1 cellular context compared by ENCODE assay signal in the genomic region with DNA sequence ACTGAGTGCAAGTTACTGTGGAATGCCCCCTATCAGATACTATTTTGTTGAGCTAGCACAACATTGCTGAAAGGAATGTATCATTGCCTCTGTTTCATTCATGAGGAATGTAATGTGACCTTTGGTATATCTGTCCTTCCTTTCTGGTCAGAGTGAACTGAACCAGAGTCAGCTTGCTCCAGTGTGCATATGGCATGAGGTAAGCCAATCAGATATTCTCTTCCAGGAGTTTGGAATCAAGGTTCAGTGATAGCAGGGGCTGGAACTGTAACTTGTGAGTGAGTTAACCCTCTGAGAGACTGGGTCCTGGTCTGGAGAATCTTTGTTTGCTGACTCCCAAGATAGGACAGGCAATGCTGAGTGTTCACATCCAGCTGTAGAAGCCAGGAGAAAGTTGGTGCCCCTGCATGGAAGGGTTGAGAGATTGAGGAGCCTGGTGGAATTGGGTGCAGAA.
A peak's percentile ranks its signal among the peaks of the same experiment; 100 is the strongest.
TF ChIP-seq lines count a peak whose summit lies in the region.

No MANE protein-coding gene starts in this region.

TF ChIP-seq in HepG2, 621 proteins besides CTCF, POLR2A, EP300 and RAD21 (continued from another document and continues in another):
- TF ChIP-seq, protein P1, sequence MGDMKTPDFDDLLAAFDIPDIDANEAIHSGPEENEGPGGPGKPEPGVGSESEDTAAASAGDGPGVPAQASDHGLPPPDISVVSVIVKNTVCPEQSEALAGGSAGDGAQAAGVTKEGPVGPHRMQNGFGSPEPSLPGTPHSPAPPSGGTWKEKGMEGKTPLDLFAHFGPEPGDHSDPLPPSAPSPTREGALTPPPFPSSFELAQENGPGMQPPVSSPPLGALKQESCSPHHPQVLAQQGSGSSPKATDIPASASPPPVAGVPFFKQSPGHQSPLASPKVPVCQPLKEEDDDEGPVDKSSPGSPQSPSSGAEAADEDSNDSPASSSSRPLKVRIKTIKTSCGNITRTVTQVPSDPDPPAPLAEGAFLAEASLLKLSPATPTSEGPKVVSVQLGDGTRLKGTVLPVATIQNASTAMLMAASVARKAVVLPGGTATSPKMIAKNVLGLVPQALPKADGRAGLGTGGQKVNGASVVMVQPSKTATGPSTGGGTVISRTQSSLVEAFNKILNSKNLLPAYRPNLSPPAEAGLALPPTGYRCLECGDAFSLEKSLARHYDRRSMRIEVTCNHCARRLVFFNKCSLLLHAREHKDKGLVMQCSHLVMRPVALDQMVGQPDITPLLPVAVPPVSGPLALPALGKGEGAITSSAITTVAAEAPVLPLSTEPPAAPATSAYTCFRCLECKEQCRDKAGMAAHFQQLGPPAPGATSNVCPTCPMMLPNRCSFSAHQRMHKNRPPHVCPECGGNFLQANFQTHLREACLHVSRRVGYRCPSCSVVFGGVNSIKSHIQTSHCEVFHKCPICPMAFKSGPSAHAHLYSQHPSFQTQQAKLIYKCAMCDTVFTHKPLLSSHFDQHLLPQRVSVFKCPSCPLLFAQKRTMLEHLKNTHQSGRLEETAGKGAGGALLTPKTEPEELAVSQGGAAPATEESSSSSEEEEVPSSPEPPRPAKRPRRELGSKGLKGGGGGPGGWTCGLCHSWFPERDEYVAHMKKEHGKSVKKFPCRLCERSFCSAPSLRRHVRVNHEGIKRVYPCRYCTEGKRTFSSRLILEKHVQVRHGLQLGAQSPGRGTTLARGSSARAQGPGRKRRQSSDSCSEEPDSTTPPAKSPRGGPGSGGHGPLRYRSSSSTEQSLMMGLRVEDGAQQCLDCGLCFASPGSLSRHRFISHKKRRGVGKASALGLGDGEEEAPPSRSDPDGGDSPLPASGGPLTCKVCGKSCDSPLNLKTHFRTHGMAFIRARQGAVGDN (CRISPR knock-in tag; IDR thresholded peaks at IDR 0.05): no peak
- no peak for TF ChIP-seq ZNF841 (CRISPR knock-in tag; IDR thresholded peaks at IDR 0.05; ENCODE audit: borderline replicate concordance)
- TF ChIP-seq ZNF891 (CRISPR knock-in tag; IDR thresholded peaks at IDR 0.05): no peak
- no peak for TF ChIP-seq ZBTB46 (CRISPR knock-in tag; IDR thresholded peaks at IDR 0.05; ENCODE audit: borderline replicate concordance)
- TF ChIP-seq ZNF629 (CRISPR knock-in tag; conservative IDR thresholded peaks at IDR 0.05): 0 out of 2 replicates have a peak, but pooled peaks have one; percentile 20
- no peak for TF ChIP-seq GABPB1 (CRISPR knock-in tag; IDR thresholded peaks at IDR 0.05)
- no peak for TF ChIP-seq ZBTB33 (CRISPR knock-in tag; IDR thresholded peaks at IDR 0.05)
- TF ChIP-seq SMAD9 (CRISPR knock-in tag; IDR thresholded peaks at IDR 0.05): no peak
- no peak for TF ChIP-seq KLF16 (CRISPR knock-in tag; IDR thresholded peaks at IDR 0.05)
- TF ChIP-seq ATF4 (CRISPR knock-in tag; IDR thresholded peaks at IDR 0.05): no peak
- TF ChIP-seq, protein P2, sequence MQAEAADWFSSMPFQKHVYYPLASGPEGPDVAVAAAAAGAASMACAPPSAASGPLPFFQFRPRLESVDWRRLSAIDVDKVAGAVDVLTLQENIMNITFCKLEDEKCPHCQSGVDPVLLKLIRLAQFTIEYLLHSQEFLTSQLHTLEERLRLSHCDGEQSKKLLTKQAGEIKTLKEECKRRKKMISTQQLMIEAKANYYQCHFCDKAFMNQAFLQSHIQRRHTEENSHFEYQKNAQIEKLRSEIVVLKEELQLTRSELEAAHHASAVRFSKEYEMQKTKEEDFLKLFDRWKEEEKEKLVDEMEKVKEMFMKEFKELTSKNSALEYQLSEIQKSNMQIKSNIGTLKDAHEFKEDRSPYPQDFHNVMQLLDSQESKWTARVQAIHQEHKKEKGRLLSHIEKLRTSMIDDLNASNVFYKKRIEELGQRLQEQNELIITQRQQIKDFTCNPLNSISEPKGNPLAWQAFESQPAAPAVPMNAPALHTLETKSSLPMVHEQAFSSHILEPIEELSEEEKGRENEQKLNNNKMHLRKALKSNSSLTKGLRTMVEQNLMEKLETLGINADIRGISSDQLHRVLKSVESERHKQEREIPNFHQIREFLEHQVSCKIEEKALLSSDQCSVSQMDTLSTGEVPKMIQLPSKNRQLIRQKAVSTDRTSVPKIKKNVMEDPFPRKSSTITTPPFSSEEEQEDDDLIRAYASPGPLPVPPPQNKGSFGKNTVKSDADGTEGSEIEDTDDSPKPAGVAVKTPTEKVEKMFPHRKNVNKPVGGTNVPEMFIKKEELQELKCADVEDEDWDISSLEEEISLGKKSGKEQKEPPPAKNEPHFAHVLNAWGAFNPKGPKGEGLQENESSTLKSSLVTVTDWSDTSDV (CRISPR knock-in tag; IDR thresholded peaks at IDR 0.05): no peak
- no peak for TF ChIP-seq TEF (CRISPR knock-in tag; IDR thresholded peaks at IDR 0.05)
- TF ChIP-seq RARA (CRISPR knock-in tag; IDR thresholded peaks at IDR 0.05): peak; percentile 77
- no peak for TF ChIP-seq BORCS8-MEF2B (CRISPR knock-in tag; IDR thresholded peaks at IDR 0.05)
- TF ChIP-seq PITX1 (CRISPR knock-in tag; IDR thresholded peaks at IDR 0.05): no peak
- peak; percentile 58; the same call in 1 of the 2 replicates for TF ChIP-seq PHF21A (CRISPR knock-in tag; IDR thresholded peaks at IDR 0.05)
- no peak for TF ChIP-seq CEBPZ (IDR thresholded peaks at IDR 0.05; ENCODE audit: low read length)
- TF ChIP-seq, protein P3, sequence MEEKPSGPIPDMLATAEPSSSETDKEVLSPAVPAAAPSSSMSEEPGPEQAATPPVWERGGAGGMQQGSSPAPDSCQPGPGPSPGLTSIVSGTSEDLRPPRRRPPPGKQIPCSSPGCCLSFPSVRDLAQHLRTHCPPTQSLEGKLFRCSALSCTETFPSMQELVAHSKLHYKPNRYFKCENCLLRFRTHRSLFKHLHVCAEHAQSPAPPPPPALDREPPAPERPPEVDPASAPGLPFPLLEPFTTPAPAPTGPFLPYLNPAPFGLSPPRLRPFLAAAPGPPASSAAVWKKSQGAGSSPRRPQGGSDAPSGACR (CRISPR knock-in tag; IDR thresholded peaks at IDR 0.05): peak; percentile 56; the same call in 1 of the 2 replicates
- no peak for TF ChIP-seq ARNTL (CRISPR knock-in tag; IDR thresholded peaks at IDR 0.05)
- no peak for TF ChIP-seq ZNF484 (CRISPR knock-in tag; IDR thresholded peaks at IDR 0.05; ENCODE audit: borderline replicate concordance, low read depth)
- no peak for TF ChIP-seq ZBTB34 (CRISPR knock-in tag; IDR thresholded peaks at IDR 0.05)
- no peak for TF ChIP-seq ZNF879 (CRISPR knock-in tag; IDR thresholded peaks at IDR 0.05)
- no peak for TF ChIP-seq ZFP82 (CRISPR knock-in tag; IDR thresholded peaks at IDR 0.05; ENCODE audit: borderline replicate concordance)
- no peak for TF ChIP-seq DMTF1 (CRISPR knock-in tag; IDR thresholded peaks at IDR 0.05)
- TF ChIP-seq ZFP36L1 (CRISPR knock-in tag; IDR thresholded peaks at IDR 0.05): no peak
- TF ChIP-seq NFE2L2 (IDR thresholded peaks at IDR 0.05; ENCODE audit: low read length): no peak
- TF ChIP-seq, protein P4, sequence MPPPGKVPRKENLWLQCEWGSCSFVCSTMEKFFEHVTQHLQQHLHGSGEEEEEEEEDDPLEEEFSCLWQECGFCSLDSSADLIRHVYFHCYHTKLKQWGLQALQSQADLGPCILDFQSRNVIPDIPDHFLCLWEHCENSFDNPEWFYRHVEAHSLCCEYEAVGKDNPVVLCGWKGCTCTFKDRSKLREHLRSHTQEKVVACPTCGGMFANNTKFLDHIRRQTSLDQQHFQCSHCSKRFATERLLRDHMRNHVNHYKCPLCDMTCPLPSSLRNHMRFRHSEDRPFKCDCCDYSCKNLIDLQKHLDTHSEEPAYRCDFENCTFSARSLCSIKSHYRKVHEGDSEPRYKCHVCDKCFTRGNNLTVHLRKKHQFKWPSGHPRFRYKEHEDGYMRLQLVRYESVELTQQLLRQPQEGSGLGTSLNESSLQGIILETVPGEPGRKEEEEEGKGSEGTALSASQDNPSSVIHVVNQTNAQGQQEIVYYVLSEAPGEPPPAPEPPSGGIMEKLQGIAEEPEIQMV (CRISPR knock-in tag; IDR thresholded peaks at IDR 0.05; ENCODE audit: low read depth): no peak
- TF ChIP-seq ZSCAN31 (CRISPR knock-in tag; IDR thresholded peaks at IDR 0.05; ENCODE audit: low read depth): peak; percentile 48; the same call in 1 of the 2 replicates
- no peak for TF ChIP-seq CBX1 (IDR thresholded peaks at IDR 0.05; ENCODE audit: low read depth)
- no peak for TF ChIP-seq PTBP1 (IDR thresholded peaks at IDR 0.05; ENCODE audit: low read depth, low read length, poor library complexity, severe bottlenecking)
- no peak for TF ChIP-seq FIP1L1 (IDR thresholded peaks at IDR 0.05; ENCODE audit: borderline replicate concordance, insufficient read depth, low read depth, low read length)
